ENCODE assay signal across 24 cellular contexts in the genomic region with DNA sequence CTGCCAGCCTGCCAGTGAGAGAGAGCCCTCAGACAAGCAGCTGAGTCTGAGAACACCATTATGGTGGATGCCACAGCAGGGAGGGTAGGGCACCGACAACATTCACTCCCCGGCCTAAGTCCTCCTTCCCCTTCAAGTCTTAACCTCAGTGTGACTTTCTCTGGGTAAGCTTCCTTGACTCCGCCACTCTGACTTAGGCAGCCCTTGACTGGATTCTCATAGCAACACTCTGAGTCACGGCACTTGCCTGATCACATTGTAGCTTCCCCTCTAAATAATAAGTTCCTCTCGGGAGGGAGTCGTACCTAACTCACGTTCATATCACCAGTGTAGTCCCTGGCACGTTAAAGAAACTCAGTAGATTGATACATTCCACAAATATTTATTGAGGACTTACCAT.
DNase-seq lines count a peak whose midpoint lies in the region; ATAC-seq, FAIRE-seq and TF ChIP-seq lines count a peak whose summit lies in the region.
"Had no signal": no experiment of that assay in that cellular context is flagged by ENCODE, and none has a peak within 500 bp of the region (broad histone marks: within the 10 kb centered on the region; RNA-seq: fewer than 3 reads in every experiment).

No MANE protein-coding gene starts in this region.

- no TSS peak for BruUV-seq in IMR-90 (replicated peaks; lab: Mats Ljungman, UMichigan)

- no peak overlapping the region for H2AK9ac ChIP-seq in IMR-90 (replicated peaks; ENCODE audit: low read depth, low read length, poor library complexity)

- H3K4me2 ChIP-seq in IMR-90 (ENCODE audit: low read depth, low read length) (no peak overlapping the region), astrocyte (ENCODE audit: low read length) (peak overlapping the region; percentile 26), keratinocyte (ENCODE audit: control insufficient read depth, extremely low read depth, insufficient read depth, low read depth, low read length) (peak overlapping the region; percentile 29)
- H3K4me2 ChIP-seq: GM23338 had no signal

- no peak overlapping the region for H2BK20ac ChIP-seq in IMR-90 (ENCODE audit: low read depth, low read length)

- TF ChIP-seq RAD21 in IMR-90 (IDR thresholded peaks at IDR 0.05; ENCODE audit: low read length), result no peak

- H2BK120ac ChIP-seq in IMR-90 (ENCODE audit: low read depth, low read length), result no peak overlapping the region

- TF ChIP-seq CTCF in IMR-90 (conservative IDR thresholded peaks at IDR 0.05; ENCODE audit: low read depth, low read length) (no peak), astrocyte (IDR thresholded peaks at IDR 0.05; ENCODE audit: insufficient read depth, low read depth, low read length) (no peak), keratinocyte (optimal IDR thresholded peaks at IDR 0.05 in 1 of 3, IDR thresholded peaks at IDR 0.05 in 1 of 3, conservative IDR thresholded peaks at IDR 0.05 in 1 of 3; ENCODE audit: extremely low read depth in 1 of 3, insufficient read depth in 2 of 3, low read length in 3 of 3) (no peak)

- no peaks in the 10 kb centered on the region for H3K27me3 Mint-ChIP-seq in astrocyte (ENCODE audit: low read depth, unreplicated experiment)
- peaks cover 18 to 34% of the 10 kb centered on the region in 2 donors for H3K27me3 Mint-ChIP-seq in CD4-positive, alpha-beta memory T cell

- no peaks in the 10 kb centered on the region for H4K20me1 ChIP-seq in IMR-90 (ENCODE audit: insufficient read depth, low read length)
- H4K20me1 ChIP-seq in astrocyte (ENCODE audit: insufficient read depth, low read length), result no peaks in the 10 kb centered on the region
- no peaks in the 10 kb centered on the region for H4K20me1 ChIP-seq in keratinocyte (ENCODE audit: control insufficient read depth, extremely low read depth, insufficient read depth, low read length)

- H3K4me3 ChIP-seq in IMR-90 (ENCODE audit: insufficient read depth, low read depth, low read length), result no peak overlapping the region
- H3K4me3 ChIP-seq in astrocyte (ENCODE audit: insufficient read depth, low read depth, low read length), result no peak overlapping the region
- no peak overlapping the region for H3K4me3 ChIP-seq in keratinocyte (ENCODE audit: control insufficient read depth in 2 of 3, extremely low read depth in 1 of 3, insufficient read depth in 2 of 3, low read depth in 1 of 3, low read length in 3 of 3)
- no peak overlapping the region for H3K4me3 ChIP-seq in CD4-positive, alpha-beta memory T cell (ENCODE audit: low read length in 2 of 2)
- H3K4me3 ChIP-seq: GM23338, upper lobe of left lung had no signal

- POLR2A ChIA-PET in IMR-90 (lab: Charles Lee; ENCODE audit: unreplicated experiment), result no interaction called here
- POLR2A ChIA-PET in CD4-positive, alpha-beta memory T cell (lab: Charles Lee; ENCODE audit: partially characterized antibody), result no interaction called here

- H3K9me3 Mint-ChIP-seq in astrocyte (ENCODE audit: unreplicated experiment), result no peaks in the 10 kb centered on the region
- H3K9me3 Mint-ChIP-seq in CD4-positive, alpha-beta memory T cell, result peaks cover 0 to 1% (median 0%) of the 10 kb centered on the region in 8 donors
- H3K9me3 Mint-ChIP-seq: activated naive CD4-positive, alpha-beta T cell treated with anti-CD3 and anti-CD28 coated beads for 36 hours; memory B cell; naive thymus-derived CD8-positive, alpha-beta T cell; stimulated activated naive CD8-positive, alpha-beta T cell treated with anti-CD3 and anti-CD28 coated beads, Interleukin-15, amount 100 ng/mL, for 72 hours had no signal

- WGBS in IMR-90 (ENCODE audit: extremely low coverage in 2 of 2, insufficient read length in 1 of 2), 2 experiments, result no CpG with 5 or more reads among the region's 8 CpGs

- H3K9ac ChIP-seq in IMR-90 (ENCODE audit: low read depth, low read length) (no peak overlapping the region), astrocyte (ENCODE audit: low read length) (no peak overlapping the region), keratinocyte (ENCODE audit: control insufficient read depth, extremely low read depth, insufficient read depth, low read length) (no peak overlapping the region)

- no peak overlapping the region for H4K5ac ChIP-seq in IMR-90 (ENCODE audit: low read depth, low read length)

- no peak overlapping the region for H2BK5ac ChIP-seq in IMR-90 (ENCODE audit: low read depth, low read length, poor library complexity, severe bottlenecking)

- H2BK15ac ChIP-seq in IMR-90 (ENCODE audit: low read depth, low read length), result no peak overlapping the region

- H3K36me3 ChIP-seq in IMR-90 (ENCODE audit: control insufficient read depth, insufficient read depth, low read length) (no peaks in the 10 kb centered on the region), astrocyte (ENCODE audit: insufficient read depth, low read length) (no peaks in the 10 kb centered on the region), keratinocyte (ENCODE audit: control insufficient read depth in 2 of 2, extremely low read depth in 1 of 2, insufficient read depth in 2 of 2, low read length in 2 of 2) (no peaks in the 10 kb centered on the region)
- no peaks in the 10 kb centered on the region for H3K36me3 ChIP-seq in CD4-positive, alpha-beta memory T cell (ENCODE audit: insufficient read depth, low read length)
- H3K36me3 ChIP-seq: upper lobe of left lung had no signal

- no peaks in the 10 kb centered on the region for H3K4me1 ChIP-seq in IMR-90 (ENCODE audit: control insufficient read depth, insufficient read depth, low read length)
- H3K4me1 ChIP-seq in astrocyte (ENCODE audit: insufficient read depth, low read length), result peaks cover 4% of the 10 kb centered on the region
- H3K4me1 ChIP-seq in keratinocyte (ENCODE audit: control insufficient read depth, extremely low read depth, insufficient read depth, low read length), result peaks cover 12% of the 10 kb centered on the region
- no peaks in the 10 kb centered on the region for H3K4me1 ChIP-seq in CD4-positive, alpha-beta memory T cell (ENCODE audit: insufficient read depth, low read length)
- H3K4me1 ChIP-seq: upper lobe of left lung had no signal

- no peak overlapping the region for H4K8ac ChIP-seq in IMR-90 (ENCODE audit: low read depth in 2 of 2, low read length in 2 of 2)

- TF ChIP-seq POLR2A in IMR-90 (IDR thresholded peaks at IDR 0.05; ENCODE audit: low read depth, low read length), result no peak

- no peak overlapping the region for H3K4ac ChIP-seq in IMR-90 (ENCODE audit: low read depth, low read length)

- H3K18ac ChIP-seq in IMR-90 (ENCODE audit: low read depth, low read length), result no peak overlapping the region

- CTCF ChIA-PET in IMR-90 (lab: Yijun Ruan, JAX), result no interaction called here
- CTCF ChIA-PET in CD4-positive, alpha-beta memory T cell (lab: Charles Lee; ENCODE audit: partially characterized antibody), result interaction anchor here (1.5 kb wide), 1 partner anchor 266 kb away, joined by 3 read pairs; no protein-coding TSS in a partner anchor

- H3K9me3 ChIP-seq in IMR-90 (ENCODE audit: control insufficient read depth, insufficient read depth, low read length) (no peaks in the 10 kb centered on the region), astrocyte (ENCODE audit: insufficient read depth, low read depth, low read length) (no peaks in the 10 kb centered on the region), keratinocyte (ENCODE audit: control insufficient read depth, low read depth, low read length) (no peaks in the 10 kb centered on the region)
- no peaks in the 10 kb centered on the region for H3K9me3 ChIP-seq in CD4-positive, alpha-beta memory T cell (ENCODE audit: control insufficient read depth in 1 of 2, low read length in 2 of 2)
- H3K9me3 ChIP-seq: upper lobe of left lung had no signal

- no peak overlapping the region for H3K56ac ChIP-seq in IMR-90 (ENCODE audit: extremely low read depth, insufficient read depth, low read length)

- no peaks in the 10 kb centered on the region for H3K79me1 ChIP-seq in IMR-90 (ENCODE audit: low read depth in 1 of 2, low read length in 2 of 2)

- H3K27me3 ChIP-seq in IMR-90 (ENCODE audit: control insufficient read depth, insufficient read depth, low read length), result no peaks in the 10 kb centered on the region; the same call in none of the 2 replicates
- no peaks in the 10 kb centered on the region for H3K27me3 ChIP-seq in astrocyte (ENCODE audit: insufficient read depth, low read length)
- peaks cover 3% of the 10 kb centered on the region for H3K27me3 ChIP-seq in keratinocyte (ENCODE audit: control insufficient read depth, extremely low read depth, insufficient read depth, low read length)
- no peaks in the 10 kb centered on the region for H3K27me3 ChIP-seq in CD4-positive, alpha-beta memory T cell (ENCODE audit: insufficient read depth, low read length)
- H3K27me3 ChIP-seq: upper lobe of left lung had no signal

- no peak overlapping the region for H4K91ac ChIP-seq in IMR-90 (ENCODE audit: insufficient read depth, low read depth, low read length)

- peak overlapping the region; percentile 54 for H3K27ac Mint-ChIP-seq in astrocyte (ENCODE audit: unreplicated experiment)
- no peak overlapping the region for H3K27ac Mint-ChIP-seq in CD4-positive, alpha-beta memory T cell
- H3K27ac Mint-ChIP-seq: activated naive CD4-positive, alpha-beta T cell treated with anti-CD3 and anti-CD28 coated beads for 36 hours; GM23338; IgD-negative memory B cell; memory B cell; naive thymus-derived CD8-positive, alpha-beta T cell had no signal

- no peaks in the 10 kb centered on the region for H3K9me1 ChIP-seq in IMR-90 (ENCODE audit: insufficient read depth, low read length)
- H3K9me1 ChIP-seq in keratinocyte (ENCODE audit: control insufficient read depth, extremely low read depth, insufficient read depth, low read length), result no peaks in the 10 kb centered on the region

- no peak overlapping the region for H3K14ac ChIP-seq in IMR-90 (replicated peaks; ENCODE audit: low read depth, low read length)

- peaks cover 11% of the 10 kb centered on the region for H3K4me1 Mint-ChIP-seq in astrocyte (ENCODE audit: low read depth, unreplicated experiment)
- no peaks in the 10 kb centered on the region for H3K4me1 Mint-ChIP-seq in CD4-positive, alpha-beta memory T cell
- H3K4me1 Mint-ChIP-seq: GM23338; IgD-negative memory B cell; memory B cell; naive thymus-derived CD8-positive, alpha-beta T cell; stimulated activated naive CD8-positive, alpha-beta T cell treated with anti-CD3 and anti-CD28 coated beads, Interleukin-15, amount 100 ng/mL, for 72 hours had no signal

- FAIRE-seq in astrocyte (lab: Jason Lieb, UNC) (no peak), keratinocyte (lab: Jason Lieb, UNC) (peak; percentile 85), GM19239 (lab: Jason Lieb, UNC) (no peak)
- FAIRE-seq: kidney had no signal

- in situ Hi-C loops in ACHN (cut with HindIII; ENCODE audit: low pct_ligation_motif_present, low pct_unique_long_range_greater_than_20kb, low sequenced_read_pairs) (no loop called here), IMR-90 (cut with MboI; ENCODE audit: low sequenced_read_pairs) (loop anchor here (10.0 kb wide), 1 partner anchor 470 kb away; no protein-coding TSS in a partner anchor)

- H3K4me3 Mint-ChIP-seq in astrocyte (ENCODE audit: unreplicated experiment), result no peak overlapping the region
- no peak overlapping the region for H3K4me3 Mint-ChIP-seq in CD4-positive, alpha-beta memory T cell
- H3K4me3 Mint-ChIP-seq: activated naive CD4-positive, alpha-beta T cell treated with anti-CD3 and anti-CD28 coated beads for 36 hours; GM23338; IgD-negative memory B cell; memory B cell; naive thymus-derived CD8-positive, alpha-beta T cell; stimulated activated naive CD8-positive, alpha-beta T cell treated with anti-CD3 and anti-CD28 coated beads, Interleukin-15, amount 100 ng/mL, for 72 hours had no signal

- dilution Hi-C loops in IMR-90 (cut with HindIII; ENCODE audit: low sequenced_read_pairs, unreplicated experiment) (no loop called here), keratinocyte (cut with MboI; ENCODE audit: extremely low pct_ligation_motif_present, low sequenced_read_pairs) (no loop called here)

- intact Hi-C loops in IMR-90 (cut with micrococcal nuclease), result no loop called here
- intact Hi-C loops in CD4-positive, alpha-beta memory T cell (cut with micrococcal nuclease), result no loop called here

- H3K79me2 ChIP-seq in astrocyte (ENCODE audit: insufficient read depth, low read length) (no peaks in the 10 kb centered on the region), keratinocyte (ENCODE audit: control insufficient read depth, insufficient read depth, low read length) (no peaks in the 10 kb centered on the region)

- H3K23ac ChIP-seq in IMR-90 (ENCODE audit: low read depth, low read length), result no peak overlapping the region

- H3K36me3 Mint-ChIP-seq in astrocyte (ENCODE audit: low read depth, unreplicated experiment), result no peaks in the 10 kb centered on the region
- no peaks in the 10 kb centered on the region for H3K36me3 Mint-ChIP-seq in CD4-positive, alpha-beta memory T cell
- H3K36me3 Mint-ChIP-seq: IgD-negative memory B cell; memory B cell; naive thymus-derived CD8-positive, alpha-beta T cell had no signal

- DNase-seq in ACHN, result peak; percentile 59
- peak; percentile 1 for DNase-seq in IMR-90
- peak; percentile 23 for DNase-seq in astrocyte (ENCODE audit: low read depth)
- peak; percentile 13 for DNase-seq in keratinocyte (ENCODE audit: low read depth, low spot score)
- no peak for DNase-seq in CD4-positive, alpha-beta memory T cell
- DNase-seq in GOT3 (lab: John Stamatoyannopoulos, UW), result no peak
- DNase-seq in AML-193 (lab: John Stamatoyannopoulos, UW), result no peak
- DNase-seq in GM19239 (ENCODE audit: insufficient read length, low spot score), result no peak
- DNase-seq: activated naive CD4-positive, alpha-beta T cell treated with anti-CD3 and anti-CD28 coated beads for 36 hours; activated T-cell treated with anti-CD3 and anti-CD28 coated beads for 4 hours; cerebellar nuclear complex; GF-D8; kidney; naive thymus-derived CD8-positive, alpha-beta T cell; NCI-H187 treated with DMSO at 0.1 percent for 48 hours; posterior cingulate gyrus; stimulated activated CD4-positive, alpha-beta T cell treated with anti-CD3 and anti-CD28 coated beads, Interleukin-2, amount 100 ng/mL, for 48 hours; stimulated activated naive CD8-positive, alpha-beta T cell treated with anti-CD3 and anti-CD28 coated beads, Interleukin-15, amount 100 ng/mL, for 72 hours; upper lobe of left lung had no signal

- H2AFZ ChIP-seq in IMR-90 (replicated peaks; ENCODE audit: low read length, poor library complexity) (no peak overlapping the region), astrocyte (ENCODE audit: low read depth, low read length) (no peak overlapping the region), keratinocyte (ENCODE audit: control insufficient read depth, low read length) (peak overlapping the region; percentile 44)
- H2AFZ ChIP-seq: GM23338 had no signal

- ATAC-seq in IMR-90 (ENCODE audit: low read depth), result no peak
- ATAC-seq: GM23338; naive thymus-derived CD8-positive, alpha-beta T cell; stimulated activated naive CD8-positive, alpha-beta T cell treated with anti-CD3 and anti-CD28 coated beads, Interleukin-15, amount 100 ng/mL, for 72 hours had no signal

- H2AK5ac ChIP-seq in IMR-90 (ENCODE audit: low read depth, low read length), result no peak overlapping the region

- H3K27ac ChIP-seq in IMR-90 (ENCODE audit: insufficient read depth, low read length), result no peak overlapping the region
- no peak overlapping the region for H3K27ac ChIP-seq in astrocyte (ENCODE audit: low read depth, low read length)
- H3K27ac ChIP-seq in keratinocyte (ENCODE audit: control insufficient read depth, insufficient read depth, low read length), result no peak overlapping the region
- no peak overlapping the region for H3K27ac ChIP-seq in CD4-positive, alpha-beta memory T cell (ENCODE audit: low read depth, low read length)
- H3K27ac ChIP-seq: C4-2B, upper lobe of left lung, VCaP had no signal

Comparison
In these comparisons a context has a peak if more than half of its experiments do, and no peak if none do; other contexts are left out.
1. DNase-seq: peak in ACHN (single experiment), IMR-90 (single experiment), astrocyte (single experiment) and keratinocyte (single experiment); none in CD4-positive, alpha-beta memory T cell (0 of 5), GOT3 (single experiment), AML-193 (0 of 2) and GM19239 (single experiment).